Comparison of ENCODE assay signal across 32 cellular contexts in genomic region chr5:66674802-66675201, GRCh38.
"Had no signal": no experiment of that assay in that cellular context is flagged by ENCODE, and none has a peak within 500 bp of the region (broad histone marks: within the 10 kb centered on the region; RNA-seq: fewer than 3 reads in every experiment).

No MANE protein-coding gene starts in this region.

- H3K27ac ChIP-seq: adrenal gland, ascending aorta, body of pancreas, brain microvascular endothelial cell, breast epithelium, cardiac muscle cell had no signal

- ATAC-seq: activated naive CD4-positive, alpha-beta T cell treated with anti-CD3 and anti-CD28 coated beads, Interleukin-2, amount 50 U/mL, for 72 hours; activated naive CD8-positive, alpha-beta T cell treated with anti-CD3 and anti-CD28 coated beads, Interleukin-2, amount 50 U/mL, for 24 hours; activated T-cell treated with anti-CD3 and anti-CD28 coated beads, Interleukin-2, amount 50 U/mL, for 4 hours; activated T-cell treated with anti-CD3 and anti-CD28 coated beads, Interleukin-2, amount 50 U/mL, for 72 hours; activated T-helper 17 cell treated with anti-CD3 and anti-CD28 coated beads, Interleukin-2, amount 50 U/mL, for 72 hours; body of pancreas had no signal

- H3K27me3 ChIP-seq: adrenal gland, ascending aorta, body of pancreas, brain microvascular endothelial cell, breast epithelium, cardiac muscle cell had no signal

- H3K4me3 ChIP-seq: adrenal gland, ascending aorta, body of pancreas, breast epithelium, cardiac muscle cell had no signal

- H3K4me1 ChIP-seq: adrenal gland, ascending aorta, breast epithelium had no signal

- H3K36me3 ChIP-seq: adrenal gland, ascending aorta, brain microvascular endothelial cell, breast epithelium, cardiac muscle cell had no signal

- H3K9me3 ChIP-seq: adrenal gland, ascending aorta, body of pancreas, breast epithelium had no signal

- DNase-seq: activated effector memory CD4-positive, alpha-beta T cell treated with anti-CD3 and anti-CD28 coated beads, Interleukin-2, amount 50 U/mL, for 16 hours; activated effector memory CD4-positive, alpha-beta T cell treated with Interleukin-2 at 50 U/mL for 16 hours; activated gamma-delta T cell; activated gamma-delta T cell treated with Interleukin-2 at 50 U/mL for 16 hours; activated naive CD4-positive, alpha-beta T cell; activated naive CD4-positive, alpha-beta T cell treated with anti-CD3 and anti-CD28 coated beads for 36 hours; activated naive CD4-positive, alpha-beta T cell treated with anti-CD3 and anti-CD28 coated beads, Interleukin-2, amount 10 ng/mL, durations not matched to agents 7 days and 5 days; activated naive CD4-positive, alpha-beta T cell treated with anti-CD3 and anti-CD28 coated beads, Interleukin-2, amount 50 U/mL, for 16 hours; activated naive CD4-positive, alpha-beta T cell treated with Interleukin-2 at 50 U/mL for 16 hours; activated naive CD8-positive, alpha-beta T cell treated with anti-CD3 and anti-CD28 coated beads for 36 hours; activated naive CD8-positive, alpha-beta T cell treated with anti-CD3 and anti-CD28 coated beads, Interleukin-2, amount 10 ng/mL, durations not matched to agents 7 days and 5 days; activated naive CD8-positive, alpha-beta T cell treated with anti-CD3 and anti-CD28 coated beads, Interleukin-2, amount 50 U/mL, for 24 hours; activated T-cell treated with anti-CD3 and anti-CD28 coated beads for 4 hours; activated T-cell treated with anti-CD3 and anti-CD28 coated beads, Interleukin-2, amount 50 U/mL, for 24 hours; activated T-cell treated with anti-CD3 and anti-CD28 coated beads, Interleukin-2, amount 50 U/mL, for 4 hours; activated T-cell treated with anti-CD3 and anti-CD28 coated beads, Interleukin-2, amount 50 U/mL, for 48 hours; activated T-cell treated with anti-CD3 and anti-CD28 coated beads, Interleukin-2, amount 50 U/mL, for 72 hours; adrenal gland; amniotic stem cell; amygdala; anterior cingulate cortex; aorta; body of pancreas; brain microvascular endothelial cell; caudate nucleus; central memory CD4-positive, alpha-beta T cell; cerebellar nuclear complex had no signal
